16 cellular contexts compared by ENCODE assay signal in genomic region chr7:159102681-159103381, GRCh38. TPM values are rescaled to one million over a fixed set of nuclear protein-coding genes. Genes with fewer than 3 reads are reported as not detected.
DNase-seq lines count a peak whose midpoint lies in the region; ATAC-seq, FAIRE-seq and TF ChIP-seq lines count a peak whose summit lies in the region.
"Had no signal": no experiment of that assay in that cellular context is flagged by ENCODE, and none has a peak within 500 bp of the region (broad histone marks: within the 10 kb centered on the region; RNA-seq: fewer than 3 reads in every experiment).

No MANE protein-coding gene starts in this region.

- H3K9me3 ChIP-seq in H1 (ENCODE audit: insufficient read depth in 2 of 2, low read depth in 1 of 2, low read length in 1 of 2), result no peaks in the 10 kb centered on the region
- H3K9me3 ChIP-seq in osteoblast (ENCODE audit: low read depth, low read length), result no peaks in the 10 kb centered on the region
- H3K9me3 ChIP-seq in upper lobe of left lung, result no peaks in the 10 kb centered on the region
- H3K9me3 ChIP-seq: adrenal gland had no signal

- H3K27me3 ChIP-seq in H1 (replicated peaks in 1 of 4; ENCODE audit: control insufficient read depth in 3 of 4, extremely low read depth in 1 of 4, insufficient read depth in 3 of 4, low read length in 3 of 4), result no peaks in the 10 kb centered on the region
- no peaks in the 10 kb centered on the region for H3K27me3 ChIP-seq in osteoblast (ENCODE audit: insufficient read depth, low read length)
- no peaks in the 10 kb centered on the region for H3K27me3 ChIP-seq in upper lobe of left lung
- H3K27me3 ChIP-seq: adrenal gland had no signal

- H2BK12ac ChIP-seq in H1 (ENCODE audit: low read depth, low read length), result 0 out of 2 replicates have a peak overlapping the region, but pooled peaks have one; percentile 9

- H4K91ac ChIP-seq in H1 (replicated peaks; ENCODE audit: insufficient read length, low read length), result no peak overlapping the region

- H4K8ac ChIP-seq in H1 (ENCODE audit: extremely low read depth, insufficient read depth, low read length), result 0 out of 2 replicates have a peak overlapping the region, but pooled peaks have one; percentile 35

- no peak overlapping the region for H2BK120ac ChIP-seq in H1 (replicated peaks; ENCODE audit: low read depth, low read length)

- no peak overlapping the region for H2AFZ ChIP-seq in H1 (ENCODE audit: low read length)
- H2AFZ ChIP-seq in osteoblast (ENCODE audit: low read length), result no peak overlapping the region

- H2BK15ac ChIP-seq in H1 (ENCODE audit: low read length), result no peak overlapping the region

- H3K27ac ChIP-seq in H1 (ENCODE audit: low read depth, low read length) (no peak overlapping the region), osteoblast (ENCODE audit: low read depth, low read length) (no peak overlapping the region), upper lobe of left lung (no peak overlapping the region)
- H3K27ac ChIP-seq: adrenal gland had no signal

- no peak for TF ChIP-seq RAD21 in H1 (IDR thresholded peaks at IDR 0.05 in 1 of 2, conservative IDR thresholded peaks at IDR 0.05 in 1 of 2; ENCODE audit: low read depth in 2 of 2, low read length in 2 of 2)

- no peak overlapping the region for H3K4me2 ChIP-seq in H1 (ENCODE audit: insufficient read depth in 1 of 2, low read depth in 2 of 2, low read length in 2 of 2)
- H3K4me2 ChIP-seq in osteoblast (ENCODE audit: insufficient read depth, low read length), result no peak overlapping the region

- H3K79me2 ChIP-seq in H1 (ENCODE audit: control insufficient read depth in 1 of 2, insufficient read depth in 2 of 2, low read length in 2 of 2) (no peaks in the 10 kb centered on the region), osteoblast (ENCODE audit: insufficient read depth, low read length) (no peaks in the 10 kb centered on the region)

- H4K5ac ChIP-seq in H1 (ENCODE audit: insufficient read length, low read depth, low read length), result no peak overlapping the region

- TF ChIP-seq CTCF in H1 (IDR thresholded peaks at IDR 0.05; ENCODE audit: control extremely low read depth in 1 of 3, insufficient read depth in 1 of 3, low read depth in 1 of 3, low read length in 3 of 3), result no peak
- no peak for TF ChIP-seq CTCF in osteoblast (IDR thresholded peaks at IDR 0.05; ENCODE audit: extremely low read depth, low read depth, low read length)
- TF ChIP-seq CTCF in upper lobe of left lung (IDR thresholded peaks at IDR 0.05), result no peak

- H3K79me1 ChIP-seq in H1 (ENCODE audit: low read depth, low read length), result no peaks in the 10 kb centered on the region

- CTCF ChIA-PET in H1 (lab: Charles Lee; ENCODE audit: partially characterized antibody), result no interaction called here

- WGBS in H1 (ENCODE audit: extremely low coverage in 1 of 2, insufficient coverage in 1 of 2, insufficient read length in 1 of 2, insufficient replicate concordance in 2 of 2, low coverage in 1 of 2, low lambda C conversion rate in 2 of 2, missing lambda C conversion rate in 1 of 2), 2 experiments, result 85% methylated on average over 14 of the region's 14 CpGs; no CpG with 5 or more reads in 1 of the 2 experiments
- 89 to 90% methylated on average over 6 to 14 of the region's 14 CpGs for WGBS in upper lobe of left lung, 2 donors

- H3K56ac ChIP-seq in H1 (replicated peaks; ENCODE audit: insufficient read length, low read depth, low read length), result no peak overlapping the region

- FAIRE-seq in H1 (lab: Jason Lieb, UNC), result no peak
- FAIRE-seq: bronchial epithelial cell had no signal

- intact Hi-C loops in cardiac septum (cut with DNase I) (no loop called here), Right ventricle myocardium inferior (cut with DNase I) (no loop called here)

- peak; percentile 72 for DNase-seq in cardiac septum (ENCODE audit: low spot score)
- DNase-seq in Right ventricle myocardium inferior (ENCODE audit: missing footprints), result no peak
- DNase-seq in H1 (ENCODE audit: low read depth in 1 of 2, low spot score in 2 of 2), result no peak
- peak; percentile 73 for DNase-seq in osteoblast (ENCODE audit: insufficient read length, low spot score, missing footprints)
- peak; percentile 12 to 36 for DNase-seq in upper lobe of left lung
- DNase-seq in islet precursor cell, result no peak
- DNase-seq: activated CD4-positive, alpha-beta T cell treated with anti-CD3 and anti-CD28 coated beads, Interleukin-2, amount 50 U/mL, for 1 hour; GOT3; NCI-H1092 treated with DMSO at 0.1 percent for 48 hours; NCI-H1930; NCI-H446 treated with DMSO at 0.1 percent for 48 hours had no signal

- POLR2A ChIA-PET in H1 (lab: Charles Lee; ENCODE audit: partially characterized antibody), result no interaction called here

- H3K4ac ChIP-seq in H1 (replicated peaks; ENCODE audit: insufficient read length, low read depth, low read length), result no peak overlapping the region

- no peaks in the 10 kb centered on the region for H4K20me1 ChIP-seq in H1 (replicated peaks in 1 of 2; ENCODE audit: control insufficient read depth in 1 of 2, insufficient read depth in 2 of 2, low read length in 2 of 2)
- H4K20me1 ChIP-seq in osteoblast (ENCODE audit: insufficient read depth, low read length), result no peaks in the 10 kb centered on the region

- no peak overlapping the region for H2AK5ac ChIP-seq in H1 (ENCODE audit: low read depth, low read length)

- H3K18ac ChIP-seq in H1 (ENCODE audit: extremely low read depth, low read length), result no peak overlapping the region

- H2BK20ac ChIP-seq in H1 (ENCODE audit: low read length), result no peak overlapping the region

- H3K4me3 ChIP-seq in H1 (ENCODE audit: extremely low read depth in 1 of 4, insufficient read depth in 2 of 4, low read depth in 3 of 4, low read length in 4 of 4), result no peak overlapping the region
- no peak overlapping the region for H3K4me3 ChIP-seq in osteoblast (ENCODE audit: insufficient read depth, low read length)
- no peak overlapping the region for H3K4me3 ChIP-seq in upper lobe of left lung
- H3K4me3 ChIP-seq: adrenal gland had no signal

- no peak for TF ChIP-seq POLR2A in H1 (IDR thresholded peaks at IDR 0.05; ENCODE audit: control extremely low read depth in 1 of 2, low read depth in 2 of 2, low read length in 2 of 2)
- TF ChIP-seq POLR2A in upper lobe of left lung (IDR thresholded peaks at IDR 0.05), result no peak

- no peaks in the 10 kb centered on the region for H3K23me2 ChIP-seq in H1 (ENCODE audit: low read depth, low read length)

- H3K4me1 ChIP-seq in H1 (replicated peaks in 1 of 4; ENCODE audit: control insufficient read depth in 3 of 4, insufficient read depth in 4 of 4, low read length in 3 of 4), result peaks cover 4 to 14% (median 8%) of the 10 kb centered on the region in 4 experiments
- no peaks in the 10 kb centered on the region for H3K4me1 ChIP-seq in osteoblast (ENCODE audit: insufficient read depth, low read length)
- H3K4me1 ChIP-seq in upper lobe of left lung, result peaks cover 0 to 11% (median 0%) of the 10 kb centered on the region in 4 donors
- H3K4me1 ChIP-seq: adrenal gland had no signal

- no peak for ATAC-seq in Right ventricle myocardium inferior
- peak in 1 of 2 donors; percentile 28 for ATAC-seq in upper lobe of left lung (ENCODE audit: low FRiP score in 2 of 2)
- no peak for ATAC-seq in GM18909 (IDR thresholded peaks at IDR 0.05; ENCODE audit: poor library complexity, unreplicated experiment)
- ATAC-seq in HG02973 (IDR thresholded peaks at IDR 0.05; ENCODE audit: unreplicated experiment), result no peak

- no peak overlapping the region for H3K14ac ChIP-seq in H1 (ENCODE audit: insufficient read length)

- no peak overlapping the region for H3K23ac ChIP-seq in H1 (ENCODE audit: insufficient read length)

- TF ChIP-seq EP300 in H1 (IDR thresholded peaks at IDR 0.05; ENCODE audit: borderline replicate concordance in 1 of 2, low read depth in 2 of 2, low read length in 2 of 2), result no peak
- no peak for TF ChIP-seq EP300 in upper lobe of left lung (IDR thresholded peaks at IDR 0.05)

- H3K36me3 ChIP-seq in H1 (ENCODE audit: control insufficient read depth in 2 of 4, insufficient read depth in 4 of 4, low read length in 3 of 4), result peaks cover 0 to 5% (median 0%) of the 10 kb centered on the region in 4 experiments; a peak in 2 of 8 replicates
- H3K36me3 ChIP-seq in osteoblast (ENCODE audit: insufficient read depth, low read length), result no peaks in the 10 kb centered on the region
- H3K36me3 ChIP-seq in upper lobe of left lung, result no peaks in the 10 kb centered on the region
- H3K36me3 ChIP-seq: adrenal gland had no signal

- no peak overlapping the region for H3K9ac ChIP-seq in H1 (replicated peaks in 1 of 4; ENCODE audit: extremely low read depth in 1 of 4, low read depth in 3 of 4, low read length in 3 of 4)

- H2BK5ac ChIP-seq in H1 (ENCODE audit: low read depth, low read length), result no peak overlapping the region

TF ChIP-seq in H1, 55 proteins besides CTCF, POLR2A, EP300 and RAD21:
- TF ChIP-seq SIN3A (conservative IDR thresholded peaks at IDR 0.05 in 1 of 2, IDR thresholded peaks at IDR 0.05 in 1 of 2; ENCODE audit: low read depth in 1 of 2, low read length in 2 of 2) (no peak), RFX5 (IDR thresholded peaks at IDR 0.05; ENCODE audit: borderline replicate concordance, low read depth, low read length) (no peak), GABPA (IDR thresholded peaks at IDR 0.05; ENCODE audit: borderline replicate concordance, insufficient read depth, low read length) (no peak), CREB1 (IDR thresholded peaks at IDR 0.05) (no peak), HDAC2 (IDR thresholded peaks at IDR 0.05; ENCODE audit: borderline replicate concordance in 1 of 2, low read depth in 2 of 2, low read length in 2 of 2) (no peak), JUND (IDR thresholded peaks at IDR 0.05; ENCODE audit: low read length) (no peak), CHD2 (IDR thresholded peaks at IDR 0.05; ENCODE audit: low read length) (no peak), RXRA (IDR thresholded peaks at IDR 0.05; ENCODE audit: insufficient read depth, low read depth, low read length) (no peak)

RNA-seq across cellular contexts. Expression of gene VIPR2, which starts 41.8 kb away (rescaled TPM):
- total RNA-seq in cardiac septum, result 23.2 TPM
- total RNA-seq in Right ventricle myocardium inferior, result 17.0 TPM
- 2.4 and 3.1 TPM in 2 replicates for total RNA-seq in H1 (2021; fragmentation: NEBNext Ultra II Directional; extraction: Animal tissue kit (Norgen Biotek cat#: 25700))
- 6.3 and 10.9 TPM in 2 replicates for polyA plus RNA-seq in H1 (2011; rRNA removed)
- polyA plus RNA-seq in H1 (2011; cell fraction: cytosol; rRNA removed), result 5.6 TPM
- polyA plus RNA-seq in H1 (2011; cell fraction: nucleus; rRNA removed), result 18.0 TPM
- 2.4 to 3.1 TPM (median 2.7 TPM) in 4 replicates for polyA plus RNA-seq in H1 (2012, experiment 1 of 2)
- 2.0 TPM for polyA plus RNA-seq in H1 (2012, experiment 2 of 2)
- polyA plus RNA-seq in H1 (2013, experiment 1 of 2), result 1.1 TPM
- 1.0 TPM for polyA plus RNA-seq in H1 (2013, experiment 2 of 2)
- 7.9 and 10.8 TPM in 2 replicates for polyA minus RNA-seq in H1 (2011; rRNA and poly(A)+ RNA removed)
- polyA minus RNA-seq in H1 (2011; cell fraction: cytosol; rRNA and poly(A)+ RNA removed), result 2.7 TPM
- 8.9 TPM for polyA minus RNA-seq in H1 (2011; cell fraction: nucleus; rRNA and poly(A)+ RNA removed)
- not detected in 2 replicates for total RNA-seq in osteoblast
- under 1 TPM in 3 of 6 donors, not detected in 3; 0.30 to 0.74 (median 0.40) TPM for total RNA-seq in upper lobe of left lung
- total RNA-seq: bronchial epithelial cell, dermis microvascular lymphatic vessel endothelial cell had no signal

Comparison
In these comparisons a context has a peak if more than half of its experiments do, and no peak if none do; other contexts are left out.
1. DNase-seq: peak in cardiac septum (single experiment), osteoblast (single experiment) and upper lobe of left lung (2 of 2); none in Right ventricle myocardium inferior (single experiment), H1 (0 of 2) and islet precursor cell (single experiment).